Comparison of ENCODE assay signal across 8 cellular contexts in genomic region chr1:224329484-224329841, GRCh38. TPM values are rescaled to one million over a fixed set of nuclear protein-coding genes. Genes with fewer than 3 reads are reported as not detected.
DNase-seq lines count a peak whose midpoint lies in the region; ATAC-seq and TF ChIP-seq lines count a peak whose summit lies in the region.

No MANE protein-coding gene starts in this region.

- H3K4me1 ChIP-seq in BLaER1 (peaks cover 36% of the 10 kb centered on the region), KMS-11 (ENCODE audit: low read depth, poor library complexity, severe bottlenecking) (peaks cover 17% of the 10 kb centered on the region), duodenal mucosa (ENCODE audit: control insufficient read depth in 1 of 2, insufficient read depth in 2 of 2, low read length in 2 of 2) (peaks cover 12 to 26% of the 10 kb centered on the region in 2 donors)

- H3K9ac ChIP-seq in BLaER1: peak overlapping the region; percentile 93
- peak overlapping the region; percentile 90 for H3K9ac ChIP-seq in KMS-11
- H3K9ac ChIP-seq in duodenal mucosa (ENCODE audit: low read depth in 1 of 2, low read length in 2 of 2): peak overlapping the region; percentile 77 to 93
- H3K9ac ChIP-seq in neural cell (ENCODE audit: low read length): peak overlapping the region; percentile 71

- H3K9me3 ChIP-seq in BLaER1: no peaks in the 10 kb centered on the region
- H3K9me3 ChIP-seq in duodenal mucosa (ENCODE audit: control insufficient read depth in 1 of 2, low read length in 2 of 2): no peaks in the 10 kb centered on the region
- no peaks in the 10 kb centered on the region for H3K9me3 ChIP-seq in neural cell (ENCODE audit: low read length)

- H3K79me2 ChIP-seq in KMS-11 (ENCODE audit: insufficient read depth, low read depth) (peaks cover 45% of the 10 kb centered on the region), neural cell (replicated peaks; ENCODE audit: insufficient read depth, low read length) (peaks cover 25% of the 10 kb centered on the region)

- H3K9me2 ChIP-seq in neural cell (ENCODE audit: insufficient read depth, low read length): no peaks in the 10 kb centered on the region

- H2AFZ ChIP-seq in KMS-11 (ENCODE audit: low read depth) (peak overlapping the region; percentile 82), neural cell (ENCODE audit: low read depth, low read length) (peak overlapping the region; percentile 79)

- TF ChIP-seq CTCF in KMS-11 (conservative IDR thresholded peaks at IDR 0.05; ENCODE audit: low read depth, low read length) (no peak), neural cell (IDR thresholded peaks at IDR 0.05; ENCODE audit: poor library complexity, severe bottlenecking) (no peak)

- peaks cover 3% of the 10 kb centered on the region for H3F3A ChIP-seq in neural cell (ENCODE audit: insufficient read depth, low read length, poor library complexity, severe bottlenecking)

- TF ChIP-seq RAD21 in neural cell (conservative IDR thresholded peaks at IDR 0.05): no peak

- peak overlapping the region; percentile 81 for H3K4me2 ChIP-seq in BLaER1
- H3K4me2 ChIP-seq in KMS-11: peak overlapping the region; percentile 50
- H3K4me2 ChIP-seq in neural cell (ENCODE audit: low read length): peak overlapping the region; percentile 86

- no peak for TF ChIP-seq EP300 in neural cell (conservative IDR thresholded peaks at IDR 0.05; ENCODE audit: poor library complexity, severe bottlenecking)

- H3K4me3 ChIP-seq in BLaER1 (peak overlapping the region; percentile 81), KMS-11 (IDR thresholded peaks at IDR 0.05; ENCODE audit: insufficient read depth, low read depth, low read length) (peak overlapping the region; percentile 88), duodenal mucosa (ENCODE audit: low read depth in 1 of 2, low read length in 2 of 2) (peak overlapping the region; percentile 87 to 93), neural cell (ENCODE audit: low read length) (peak overlapping the region; percentile 93)

- peak overlapping the region; percentile 97 for H3K27ac ChIP-seq in BLaER1
- peak overlapping the region; percentile 89 for H3K27ac ChIP-seq in KMS-11
- H3K27ac ChIP-seq in duodenal mucosa (ENCODE audit: low read depth, low read length): peak overlapping the region; percentile 46
- peak overlapping the region; percentile 89 for H3K27ac ChIP-seq in neural cell (ENCODE audit: low read length)

- H3K27me3 ChIP-seq in BLaER1: no peaks in the 10 kb centered on the region
- H3K27me3 ChIP-seq in KMS-11 (ENCODE audit: insufficient read depth, low read depth): no peaks in the 10 kb centered on the region
- no peaks in the 10 kb centered on the region for H3K27me3 ChIP-seq in duodenal mucosa (ENCODE audit: control insufficient read depth in 1 of 2, insufficient read depth in 2 of 2, low read length in 2 of 2)
- no peaks in the 10 kb centered on the region for H3K27me3 ChIP-seq in neural cell (ENCODE audit: insufficient read depth, low read depth, low read length)

- no peak for DNase-seq in EL

- H3K36me3 ChIP-seq in BLaER1 (peaks cover 32% of the 10 kb centered on the region), KMS-11 (ENCODE audit: insufficient read depth) (no peaks in the 10 kb centered on the region), duodenal mucosa (ENCODE audit: control insufficient read depth in 1 of 2, insufficient read depth in 2 of 2, low read length in 2 of 2) (peaks cover 4 to 7% of the 10 kb centered on the region in 2 donors), neural cell (ENCODE audit: insufficient read depth, low read length) (no peaks in the 10 kb centered on the region)

- peaks cover 38% of the 10 kb centered on the region for H4K20me1 ChIP-seq in BLaER1
- no peaks in the 10 kb centered on the region for H4K20me1 ChIP-seq in KMS-11 (ENCODE audit: insufficient read depth)
- no peaks in the 10 kb centered on the region for H4K20me1 ChIP-seq in neural cell (ENCODE audit: insufficient read depth)

- ATAC-seq in GM18867 (IDR thresholded peaks at IDR 0.05; ENCODE audit: unreplicated experiment) (no peak), HG03097 (IDR thresholded peaks at IDR 0.05; ENCODE audit: low FRiP score, unreplicated experiment) (no peak), esophagus mucosa (no peak)

TF ChIP-seq in neural cell, 6 proteins besides CTCF, POLR2A, EP300 and RAD21:
- TF ChIP-seq POLR2AphosphoS5 (IDR thresholded peaks at IDR 0.05): no peak
- no peak for TF ChIP-seq EZH2 (IDR thresholded peaks at IDR 0.05; ENCODE audit: borderline replicate concordance, insufficient read depth, low read length, poor library complexity, severe bottlenecking)
- no peak for TF ChIP-seq TAF1 (IDR thresholded peaks at IDR 0.05; ENCODE audit: low read depth)
- TF ChIP-seq SMC3 (conservative IDR thresholded peaks at IDR 0.05; ENCODE audit: poor library complexity): no peak

RNA-seq across cellular contexts. Expression of gene NVL, which starts 0.5 kb away (rescaled TPM):
- polyA plus RNA-seq in neural cell: 77.3 and 84.2 TPM in 2 replicates
- polyA minus RNA-seq in neural cell: 59.4 and 62.3 TPM in 2 replicates
- 15.7 TPM for total RNA-seq in esophagus mucosa

RNA-seq across cellular contexts. Expression of gene CNIH4, which starts 27.2 kb away (rescaled TPM):
- 44.2 and 53.2 TPM in 2 replicates for polyA plus RNA-seq in neural cell
- 48.2 and 54.3 TPM in 2 replicates for polyA minus RNA-seq in neural cell
- total RNA-seq in esophagus mucosa: 59.4 TPM

Comparison
In these comparisons a context has a peak if more than half of its experiments do, and no peak if none do; other contexts are left out.
1. H3K27ac ChIP-seq: peak in every context shown above with its lines; median percentile 97 in BLaER1; 89 in KMS-11; 89 in neural cell; 46 in duodenal mucosa.